9 cellular contexts compared by ENCODE assay signal in the genomic region with DNA sequence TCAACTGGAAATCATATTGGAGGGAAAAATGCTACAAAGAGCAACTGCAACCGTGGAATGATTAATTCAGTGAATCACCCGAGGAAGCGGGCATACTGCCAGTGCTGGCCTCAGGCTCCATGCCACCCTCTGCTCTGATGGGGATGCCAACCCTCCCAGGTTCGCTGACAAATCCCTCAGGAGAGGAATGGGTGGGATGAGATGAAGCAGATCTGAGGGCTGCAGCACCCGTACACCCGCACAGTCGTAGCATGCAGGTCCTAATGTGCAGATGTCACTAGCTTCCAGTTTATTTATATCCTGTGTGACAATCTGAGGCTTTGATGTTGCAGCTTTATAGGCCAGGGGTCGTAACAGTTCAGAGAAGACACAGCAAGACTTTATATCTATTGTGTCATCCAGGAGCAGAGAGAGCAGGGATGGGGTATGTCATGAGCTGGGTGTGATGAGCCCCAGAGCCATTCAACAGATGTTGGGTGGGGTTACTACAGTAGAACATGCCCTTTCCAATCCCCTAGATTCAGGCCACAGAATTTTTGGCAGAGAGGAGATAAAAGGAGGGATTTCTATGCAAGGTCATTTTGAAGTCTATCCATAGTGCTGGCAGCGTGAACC. TPM values are rescaled to one million over a fixed set of nuclear protein-coding genes. Genes with fewer than 3 reads are reported as not detected.
A peak's percentile ranks its signal among the peaks of the same experiment; 100 is the strongest.
DNase-seq lines count a peak whose midpoint lies in the region; ATAC-seq and TF ChIP-seq lines count a peak whose summit lies in the region.
"Had no signal": no experiment of that assay in that cellular context is flagged by ENCODE, and none has a peak within 500 bp of the region (broad histone marks: within the 10 kb centered on the region; RNA-seq: fewer than 3 reads in every experiment).

No MANE protein-coding gene starts in this region.

- no peak for TF ChIP-seq CTCF in progenitor cell of endocrine pancreas (IDR thresholded peaks at IDR 0.05; ENCODE audit: unreplicated experiment)

- H3K4me3 Mint-ChIP-seq in T-helper 1 cell treated with Interleukin-12 subunit alpha and Interleukin-12 subunit beta and Interleukin-4 antibody, amounts not matched to agents 30 μg/mL and 1 μg/mL, for 36 hours = no peak overlapping the region
- no peak overlapping the region for H3K4me3 Mint-ChIP-seq in stimulated activated effector memory CD8-positive, alpha-beta T cell treated with anti-CD3 and anti-CD28 coated beads, Interleukin-12 subunit alpha, Interleukin-12 subunit beta, amount 100 ng/mL, for 72 hours
- H3K4me3 Mint-ChIP-seq in progenitor cell of endocrine pancreas (ENCODE audit: low read depth) = no peak overlapping the region

- no peak for DNase-seq in T-helper 1 cell
- DNase-seq in T1000 (lab: John Stamatoyannopoulos, UW) = peak; percentile 73
- DNase-seq in head of caudate nucleus = peak in 38 of 42 donors; percentile 4 to 77 (median 40)
- no peak for DNase-seq in stimulated activated effector memory CD8-positive, alpha-beta T cell treated with anti-CD3 and anti-CD28 coated beads, Interleukin-12 subunit alpha, Interleukin-12 subunit beta, amount 100 ng/mL, for 72 hours (ENCODE audit: low spot score in 2 of 2)
- DNase-seq in progenitor cell of endocrine pancreas (ENCODE audit: low spot score, unreplicated experiment) = no peak
- DNase-seq: ovary had no signal

- H3K27ac Mint-ChIP-seq in T-helper 1 cell treated with Interleukin-12 subunit alpha and Interleukin-12 subunit beta and Interleukin-4 antibody, amounts not matched to agents 30 μg/mL and 1 μg/mL, for 36 hours = peak overlapping the region; percentile 64
- H3K27ac Mint-ChIP-seq in stimulated activated effector memory CD8-positive, alpha-beta T cell treated with anti-CD3 and anti-CD28 coated beads, Interleukin-12 subunit alpha, Interleukin-12 subunit beta, amount 100 ng/mL, for 72 hours = no peak overlapping the region
- no peak overlapping the region for H3K27ac Mint-ChIP-seq in progenitor cell of endocrine pancreas

- intact Hi-C loops in head of caudate nucleus (cut with DNase I) = no loop called here

- ATAC-seq in stimulated activated effector memory CD8-positive, alpha-beta T cell treated with anti-CD3 and anti-CD28 coated beads, Interleukin-12 subunit alpha, Interleukin-12 subunit beta, amount 100 ng/mL, for 72 hours = peak; percentile 11
- ATAC-seq in HG02759 (IDR thresholded peaks at IDR 0.05; ENCODE audit: unreplicated experiment) (no peak), HG03354 (IDR thresholded peaks at IDR 0.05; ENCODE audit: poor library complexity, severe bottlenecking, unreplicated experiment) (no peak)

- no peaks in the 10 kb centered on the region for H3K27me3 Mint-ChIP-seq in T-helper 1 cell treated with Interleukin-12 subunit alpha and Interleukin-12 subunit beta and Interleukin-4 antibody, amounts not matched to agents 30 μg/mL and 1 μg/mL, for 36 hours (ENCODE audit: low read depth)
- H3K27me3 Mint-ChIP-seq in progenitor cell of endocrine pancreas = peaks cover 19% of the 10 kb centered on the region

- peaks cover 52% of the 10 kb centered on the region for H3K4me1 Mint-ChIP-seq in T-helper 1 cell treated with Interleukin-12 subunit alpha and Interleukin-12 subunit beta and Interleukin-4 antibody, amounts not matched to agents 30 μg/mL and 1 μg/mL, for 36 hours (ENCODE audit: low read depth)
- H3K4me1 Mint-ChIP-seq in stimulated activated effector memory CD8-positive, alpha-beta T cell treated with anti-CD3 and anti-CD28 coated beads, Interleukin-12 subunit alpha, Interleukin-12 subunit beta, amount 100 ng/mL, for 72 hours = peaks cover 19% of the 10 kb centered on the region
- H3K4me1 Mint-ChIP-seq in progenitor cell of endocrine pancreas (ENCODE audit: low read depth) = no peaks in the 10 kb centered on the region

- peaks cover 87% of the 10 kb centered on the region for H3K36me3 Mint-ChIP-seq in T-helper 1 cell treated with Interleukin-12 subunit alpha and Interleukin-12 subunit beta and Interleukin-4 antibody, amounts not matched to agents 30 μg/mL and 1 μg/mL, for 36 hours (ENCODE audit: low read depth)
- H3K36me3 Mint-ChIP-seq in stimulated activated effector memory CD8-positive, alpha-beta T cell treated with anti-CD3 and anti-CD28 coated beads, Interleukin-12 subunit alpha, Interleukin-12 subunit beta, amount 100 ng/mL, for 72 hours = peaks cover 36% of the 10 kb centered on the region
- H3K36me3 Mint-ChIP-seq in progenitor cell of endocrine pancreas (ENCODE audit: insufficient read depth) = no peaks in the 10 kb centered on the region

- no peaks in the 10 kb centered on the region for H3K9me3 Mint-ChIP-seq in T-helper 1 cell treated with Interleukin-12 subunit alpha and Interleukin-12 subunit beta and Interleukin-4 antibody, amounts not matched to agents 30 μg/mL and 1 μg/mL, for 36 hours
- no peaks in the 10 kb centered on the region for H3K9me3 Mint-ChIP-seq in stimulated activated effector memory CD8-positive, alpha-beta T cell treated with anti-CD3 and anti-CD28 coated beads, Interleukin-12 subunit alpha, Interleukin-12 subunit beta, amount 100 ng/mL, for 72 hours
- H3K9me3 Mint-ChIP-seq in progenitor cell of endocrine pancreas (ENCODE audit: low read depth) = no peaks in the 10 kb centered on the region

RNA-seq across cellular contexts. Expression of a gene that starts 44.6 kb away (rescaled TPM):
- total RNA-seq in progenitor cell of endocrine pancreas = 3.2 and 3.3 TPM in 2 replicates

Comparison
In these comparisons a context has a peak if more than half of its experiments do, and no peak if none do; other contexts are left out.
1. DNase-seq: peak in T1000 (single experiment) and head of caudate nucleus (38 of 42); none in T-helper 1 cell (0 of 5), stimulated activated effector memory CD8-positive, alpha-beta T cell treated with anti-CD3 and anti-CD28 coated beads, Interleukin-12 subunit alpha, Interleukin-12 subunit beta, amount 100 ng/mL, for 72 hours (0 of 2) and progenitor cell of endocrine pancreas (single experiment).